ENCODE assay signal across 1 cellular context in genomic region chr4:7300711-7301095, GRCh38.
TF ChIP-seq lines count a peak whose summit lies in the region.

No MANE protein-coding gene starts in this region.

TF ChIP-seq in WTC11, 78 proteins besides CTCF, POLR2A, EP300 and RAD21 (continued from another document):
- TF ChIP-seq ATF6 (CRISPR knock-in tag; IDR thresholded peaks at IDR 0.05): no peak
- TF ChIP-seq ZNF416 (CRISPR knock-in tag; IDR thresholded peaks at IDR 0.05): no peak
- no peak for TF ChIP-seq PREB (CRISPR knock-in tag; IDR thresholded peaks at IDR 0.05; ENCODE audit: borderline replicate concordance)
- no peak for TF ChIP-seq RORB (CRISPR knock-in tag; IDR thresholded peaks at IDR 0.05)
- TF ChIP-seq TP53 (CRISPR knock-in tag; IDR thresholded peaks at IDR 0.05): no peak
- no peak for TF ChIP-seq ZNF219 (CRISPR knock-in tag; IDR thresholded peaks at IDR 0.05; ENCODE audit: borderline replicate concordance)
- no peak for TF ChIP-seq ZBTB43 (CRISPR knock-in tag; IDR thresholded peaks at IDR 0.05)
- TF ChIP-seq ZNF671 (CRISPR knock-in tag; IDR thresholded peaks at IDR 0.05): no peak
- no peak for TF ChIP-seq PRRX2 (CRISPR knock-in tag; IDR thresholded peaks at IDR 0.05)
- no peak for TF ChIP-seq MXD4 (CRISPR knock-in tag; IDR thresholded peaks at IDR 0.05; ENCODE audit: borderline replicate concordance)
- TF ChIP-seq TCF7 (CRISPR knock-in tag; IDR thresholded peaks at IDR 0.05; ENCODE audit: low read depth): no peak
- TF ChIP-seq NR1H2 (CRISPR knock-in tag; IDR thresholded peaks at IDR 0.05): no peak
- no peak for TF ChIP-seq ERG (CRISPR knock-in tag; IDR thresholded peaks at IDR 0.05)
- TF ChIP-seq ZNF512 (CRISPR knock-in tag; IDR thresholded peaks at IDR 0.05; ENCODE audit: borderline replicate concordance): no peak
- no peak for TF ChIP-seq ATF2 (CRISPR knock-in tag; IDR thresholded peaks at IDR 0.05; ENCODE audit: borderline replicate concordance, low read depth)
